In genomic region chr5:88113429-88113828, GRCh38 we compare ENCODE assay signal across 21 cellular contexts.
"Had no signal": no experiment of that assay in that cellular context is flagged by ENCODE, and none has a peak within 500 bp of the region (broad histone marks: within the 10 kb centered on the region; RNA-seq: fewer than 3 reads in every experiment).

No MANE protein-coding gene starts in this region.

- ATAC-seq: Right ventricle myocardium inferior, SK-N-SH treated with all-trans-retinoic acid at 6 μM for 48 hours had no signal

- H3K36me3 ChIP-seq: Peyer's patch, SJCRH30 had no signal

- H3K4me2 ChIP-seq: PC-9 had no signal

- H3K4me1 ChIP-seq: Peyer's patch, SJCRH30 had no signal

- H3K27me3 ChIP-seq: Peyer's patch had no signal

- H3K27ac ChIP-seq: PC-9, Peyer's patch, SJCRH30 had no signal

- H2AFZ ChIP-seq: PC-9 had no signal

- H3K4me3 ChIP-seq: PC-9, Peyer's patch, SJCRH30 had no signal

- DNase-seq: IMR-90, Karpas-422, KG1, MV-4-11, NCI-H1048, NCI-H1105, NCI-H1417, NCI-H1436 treated with DMSO at 0.1 percent for 48 hours, NCI-H1694, NCI-H187 treated with DMSO at 0.1 percent for 48 hours, NCI-H2029 treated with DMSO at 0.1 percent for 48 hours, NCI-H2107, NCI-H2227 treated with DMSO at 0.1 percent for 48 hours, NCI-H69, NCI-H774, PC-9, Peyer's patch, SHP77 treated with DMSO at 0.1 percent for 48 hours, SJCRH30 had no signal

- H3K9me3 ChIP-seq: Peyer's patch, SJCRH30 had no signal
